ENCODE assay signal across 11 cellular contexts in genomic region chr16:50372611-50373344, GRCh38. TPM values are rescaled to one million over a fixed set of nuclear protein-coding genes. Genes with fewer than 3 reads are reported as not detected.
A peak's percentile ranks its signal among the peaks of the same experiment; 100 is the strongest.
DNase-seq lines count a peak whose midpoint lies in the region; ATAC-seq and TF ChIP-seq lines count a peak whose summit lies in the region.
"Had no signal": no experiment of that assay in that cellular context is flagged by ENCODE, and none has a peak within 500 bp of the region (broad histone marks: within the 10 kb centered on the region; RNA-seq: fewer than 3 reads in every experiment).

No MANE protein-coding gene starts in this region.

- peaks cover 3% of the 10 kb centered on the region for H3K36me3 Mint-ChIP-seq in activated CD4-positive, alpha-beta T cell treated with anti-CD3 and anti-CD28 coated beads for 36 hours (ENCODE audit: low read depth)
- peaks cover 4% of the 10 kb centered on the region for H3K36me3 Mint-ChIP-seq in activated CD4-positive, alpha-beta T cell treated with anti-CD3 and anti-CD28 coated beads, Interleukin-2, amount 10 ng/mL, durations not matched to agents 7 days and 5 days (ENCODE audit: low read depth)
- peaks cover 4% of the 10 kb centered on the region for H3K36me3 Mint-ChIP-seq in type B pancreatic cell
- H3K36me3 Mint-ChIP-seq: CD4-positive, CD25-positive, alpha-beta regulatory T cell had no signal

- peaks cover 5 to 20% of the 10 kb centered on the region in 2 donors for H3K4me1 ChIP-seq in ascending aorta
- H3K4me1 ChIP-seq in HAP-1, result peaks cover 5% of the 10 kb centered on the region; the same call in 1 of the 2 replicates

- H3K27me3 Mint-ChIP-seq in activated CD4-positive, alpha-beta T cell treated with anti-CD3 and anti-CD28 coated beads for 36 hours, result no peaks in the 10 kb centered on the region
- H3K27me3 Mint-ChIP-seq in activated CD4-positive, alpha-beta T cell treated with anti-CD3 and anti-CD28 coated beads, Interleukin-2, amount 10 ng/mL, durations not matched to agents 7 days and 5 days, result peaks cover 3% of the 10 kb centered on the region
- peaks cover 4% of the 10 kb centered on the region for H3K27me3 Mint-ChIP-seq in type B pancreatic cell

- H3K36me3 ChIP-seq in ascending aorta, result no peaks in the 10 kb centered on the region
- no peaks in the 10 kb centered on the region for H3K36me3 ChIP-seq in H7 (replicated peaks; ENCODE audit: control insufficient read depth, insufficient read depth, low read length)
- H3K36me3 ChIP-seq in HAP-1 (replicated peaks), result no peaks in the 10 kb centered on the region; the same call in 1 of the 2 replicates

- in situ Hi-C loops in HAP-1 (cut with MboI; ENCODE audit: low sequenced_read_pairs), result loop anchor here (10.0 to 25.0 kb wide), 2 partner anchors 282 to 440 kb away; no protein-coding TSS in a partner anchor

- no peak for ATAC-seq in activated CD4-positive, alpha-beta T cell treated with anti-CD3 and anti-CD28 coated beads for 36 hours
- no peak for ATAC-seq in GM19023 (IDR thresholded peaks at IDR 0.05; ENCODE audit: unreplicated experiment)

- no peaks in the 10 kb centered on the region for H3K9me3 Mint-ChIP-seq in activated CD4-positive, alpha-beta T cell treated with anti-CD3 and anti-CD28 coated beads for 36 hours (ENCODE audit: low read depth)
- no peaks in the 10 kb centered on the region for H3K9me3 Mint-ChIP-seq in activated CD4-positive, alpha-beta T cell treated with anti-CD3 and anti-CD28 coated beads, Interleukin-2, amount 10 ng/mL, durations not matched to agents 7 days and 5 days
- no peaks in the 10 kb centered on the region for H3K9me3 Mint-ChIP-seq in type B pancreatic cell
- H3K9me3 Mint-ChIP-seq: CD4-positive, CD25-positive, alpha-beta regulatory T cell had no signal

- H3K4me1 Mint-ChIP-seq in activated CD4-positive, alpha-beta T cell treated with anti-CD3 and anti-CD28 coated beads for 36 hours, result peaks cover 9% of the 10 kb centered on the region
- H3K4me1 Mint-ChIP-seq in activated CD4-positive, alpha-beta T cell treated with anti-CD3 and anti-CD28 coated beads, Interleukin-2, amount 10 ng/mL, durations not matched to agents 7 days and 5 days, result peaks cover 9% of the 10 kb centered on the region
- peaks cover 34% of the 10 kb centered on the region for H3K4me1 Mint-ChIP-seq in type B pancreatic cell (ENCODE audit: unreplicated experiment)

- H3K4me3 ChIP-seq in ascending aorta, result no peak overlapping the region
- H3K4me3 ChIP-seq in H7 (ENCODE audit: insufficient read depth, low read depth, low read length), result no peak overlapping the region
- no peak overlapping the region for H3K4me3 ChIP-seq in HAP-1

- H3K9me3 ChIP-seq in ascending aorta (no peaks in the 10 kb centered on the region), HAP-1 (no peaks in the 10 kb centered on the region)

- H3K4me3 Mint-ChIP-seq in activated CD4-positive, alpha-beta T cell treated with anti-CD3 and anti-CD28 coated beads for 36 hours, result no peak overlapping the region
- H3K4me3 Mint-ChIP-seq in activated CD4-positive, alpha-beta T cell treated with anti-CD3 and anti-CD28 coated beads, Interleukin-2, amount 10 ng/mL, durations not matched to agents 7 days and 5 days, result no peak overlapping the region
- no peak overlapping the region for H3K4me3 Mint-ChIP-seq in type B pancreatic cell

- no peak overlapping the region for H3K27ac Mint-ChIP-seq in activated CD4-positive, alpha-beta T cell treated with anti-CD3 and anti-CD28 coated beads for 36 hours
- H3K27ac Mint-ChIP-seq in activated CD4-positive, alpha-beta T cell treated with anti-CD3 and anti-CD28 coated beads, Interleukin-2, amount 10 ng/mL, durations not matched to agents 7 days and 5 days, result no peak overlapping the region
- H3K27ac Mint-ChIP-seq in type B pancreatic cell, result peak overlapping the region; percentile 22

- TF ChIP-seq CTCF in ascending aorta (IDR thresholded peaks at IDR 0.05) (no peak), type B pancreatic cell (conservative IDR thresholded peaks at IDR 0.05) (no peak)

- intact Hi-C loops in activated CD4-positive, alpha-beta T cell treated with anti-CD3 and anti-CD28 coated beads for 36 hours (cut with DNase I, micrococcal nuclease), result loop anchor here (5.0 to 10.0 kb wide), 2 partner anchors 132 to 270 kb away; no protein-coding TSS in a partner anchor
- intact Hi-C loops in ascending aorta (cut with DNase I), result loop anchor here (1.0 to 10.0 kb wide), 5 partner anchors 126 to 432 kb away; partner anchors contain the start of gene CYLD

- POLR2A ChIA-PET in activated CD4-positive, alpha-beta T cell treated with anti-CD3 and anti-CD28 coated beads for 36 hours (lab: Charles Lee), result interaction anchor here (0.6 kb wide), 1 partner anchor 175 kb away, joined by 3 read pairs; the partner anchor contains the start of gene NKD1
- POLR2A ChIA-PET in activated CD4-positive, alpha-beta T cell treated with anti-CD3 and anti-CD28 coated beads, Interleukin-2, amount 10 ng/mL, durations not matched to agents 7 days and 5 days (lab: Charles Lee), result no interaction called here

- DNase-seq in activated CD4-positive, alpha-beta T cell treated with anti-CD3 and anti-CD28 coated beads for 36 hours, result peak; percentile 29
- DNase-seq in activated CD4-positive, alpha-beta T cell treated with anti-CD3 and anti-CD28 coated beads, Interleukin-2, amount 10 ng/mL, durations not matched to agents 7 days and 5 days, result no peak
- DNase-seq in ascending aorta (ENCODE audit: low spot score in 2 of 2) (peak; percentile 41 to 85), kidney glomerular epithelial cell (lab: John Stamatoyannopoulos, UW) (peak; percentile 31), type B pancreatic cell (ENCODE audit: extremely low spot score, unreplicated experiment) (no peak), H7 (no peak), HAP-1 (ENCODE audit: low spot score in 2 of 2) (no peak)
- DNase-seq: CD4-positive, CD25-positive, alpha-beta regulatory T cell; stimulated activated naive CD4-positive, alpha-beta T cell had no signal

- CTCF ChIA-PET in activated CD4-positive, alpha-beta T cell treated with anti-CD3 and anti-CD28 coated beads for 36 hours (lab: Charles Lee), result interaction anchor here (0.6 to 1.3 kb wide), 6 partner anchors 21 to 434 kb away, joined by 3 to 4 read pairs (median 3); no protein-coding TSS in a partner anchor
- CTCF ChIA-PET in activated CD4-positive, alpha-beta T cell treated with anti-CD3 and anti-CD28 coated beads, Interleukin-2, amount 10 ng/mL, durations not matched to agents 7 days and 5 days (lab: Charles Lee), result interaction anchor here (0.6 to 1.6 kb wide), 7 partner anchors 11 to 433 kb away, joined by 3 to 4 read pairs (median 4); no protein-coding TSS in a partner anchor

- H3K27ac ChIP-seq in ascending aorta, result peak overlapping the region; percentile 79
- H3K27ac ChIP-seq: WERI-Rb-1 had no signal

- H3K27me3 ChIP-seq in ascending aorta, result no peaks in the 10 kb centered on the region
- no peaks in the 10 kb centered on the region for H3K27me3 ChIP-seq in H7 (ENCODE audit: control insufficient read depth, insufficient read depth, low read length)
- no peaks in the 10 kb centered on the region for H3K27me3 ChIP-seq in HAP-1 (ENCODE audit: low read depth)

RNA-seq across cellular contexts. Expression of gene BRD7, which starts 4.0 kb away (rescaled TPM):
- total RNA-seq in activated CD4-positive, alpha-beta T cell treated with anti-CD3 and anti-CD28 coated beads for 36 hours, result 100 to 1,000 TPM in 1 of 2 experiments, 10 to 100 TPM in 1; 87.7 to 104 TPM
- 100 to 1,000 TPM; 102 to 105 TPM for total RNA-seq in activated CD4-positive, alpha-beta T cell treated with anti-CD3 and anti-CD28 coated beads, Interleukin-2, amount 10 ng/mL, durations not matched to agents 7 days and 5 days
- 17.7 TPM for total RNA-seq in ascending aorta
- 88.6 and 98.2 TPM in 2 replicates for total RNA-seq in type B pancreatic cell (ENCODE audit: low replicate concordance)
- total RNA-seq in H7 (2014; rRNA removed; shearing (Covaris generic)), result 86.5 and 121 TPM in 2 replicates

Comparison
In these comparisons a context has a peak if more than half of its experiments do, and no peak if none do; other contexts are left out.
1. DNase-seq: peak in activated CD4-positive, alpha-beta T cell treated with anti-CD3 and anti-CD28 coated beads for 36 hours (single experiment), ascending aorta (2 of 2) and kidney glomerular epithelial cell (single experiment); none in activated CD4-positive, alpha-beta T cell treated with anti-CD3 and anti-CD28 coated beads, Interleukin-2, amount 10 ng/mL, durations not matched to agents 7 days and 5 days (single experiment), type B pancreatic cell (single experiment), H7 (single experiment) and HAP-1 (0 of 2).